Comparison of ENCODE assay signal across 31 cellular contexts in the genomic region with DNA sequence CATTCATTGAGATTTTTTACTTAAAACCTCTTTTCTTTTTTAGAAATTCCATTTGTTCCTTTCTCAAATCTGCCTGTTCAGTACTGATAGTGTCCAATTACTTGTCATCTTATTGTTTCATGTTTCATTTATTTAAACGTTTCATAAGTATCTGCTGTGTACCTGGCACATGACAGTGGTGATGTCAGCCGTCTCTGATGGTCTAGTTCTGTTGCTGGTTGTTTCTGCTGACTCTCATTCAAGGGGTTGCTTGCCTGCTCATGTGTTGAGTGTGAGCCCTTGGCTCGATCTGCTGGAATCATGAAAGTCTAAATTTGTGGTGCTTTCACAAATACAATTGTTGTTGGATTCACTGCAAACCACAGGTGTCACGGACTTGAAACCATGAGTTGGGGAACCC.
"Had no signal": no experiment of that assay in that cellular context is flagged by ENCODE, and none has a peak within 500 bp of the region (broad histone marks: within the 10 kb centered on the region; RNA-seq: fewer than 3 reads in every experiment).

No MANE protein-coding gene starts in this region.

- H2AFZ ChIP-seq: hepatocyte had no signal

- ATAC-seq: activated CD4-positive, alpha-beta T cell treated with anti-CD3 and anti-CD28 coated beads for 36 hours; activated CD8-positive, alpha-beta T cell treated with anti-CD3 and anti-CD28 coated beads, Interleukin-2, amount 10 ng/mL, durations not matched to agents 7 days and 5 days; activated T-cell treated with anti-CD3 and anti-CD28 coated beads, Interleukin-2, amount 50 U/mL, for 72 hours; esophagus mucosa; gastrocnemius medialis; heart left ventricle had no signal

- H3K4me3 Mint-ChIP-seq: activated CD4-positive, alpha-beta memory T cell treated with anti-CD3 and anti-CD28 coated beads for 36 hours; activated CD4-positive, alpha-beta T cell treated with anti-CD3 and anti-CD28 coated beads for 36 hours; activated CD4-positive, alpha-beta T cell treated with anti-CD3 and anti-CD28 coated beads, Interleukin-2, amount 10 ng/mL, durations not matched to agents 24 days and 14 days; activated CD8-positive, alpha-beta T cell treated with anti-CD3 and anti-CD28 coated beads, Interleukin-2, amount 10 ng/mL, durations not matched to agents 7 days and 5 days; activated naive CD8-positive, alpha-beta T cell; activated T-cell treated with anti-CD3 and anti-CD28 coated beads, Interleukin-2, amount 50 U/mL, for 24 hours; activated T-cell treated with anti-CD3 and anti-CD28 coated beads, Interleukin-2, amount 50 U/mL, for 72 hours had no signal

- H3K27ac ChIP-seq: brain microvascular endothelial cell, foreskin keratinocyte, gastrocnemius medialis, heart left ventricle, hepatocyte had no signal

- FAIRE-seq: astrocyte, colon, endometrium, endothelial cell of umbilical vein had no signal

- H3K36me3 Mint-ChIP-seq: activated CD4-positive, alpha-beta memory T cell treated with anti-CD3 and anti-CD28 coated beads for 36 hours had no signal

- H3K79me2 ChIP-seq: hepatocyte had no signal

- H3K27me3 Mint-ChIP-seq: activated CD4-positive, alpha-beta memory T cell treated with anti-CD3 and anti-CD28 coated beads for 36 hours; activated CD4-positive, alpha-beta T cell treated with anti-CD3 and anti-CD28 coated beads for 36 hours; activated naive CD8-positive, alpha-beta T cell had no signal

- H3K36me3 ChIP-seq: brain microvascular endothelial cell, gastrocnemius medialis, heart left ventricle had no signal

- H3K9me3 ChIP-seq: gastrocnemius medialis had no signal

- H3K27ac Mint-ChIP-seq: activated CD4-positive, alpha-beta memory T cell treated with anti-CD3 and anti-CD28 coated beads for 36 hours; activated CD4-positive, alpha-beta T cell treated with anti-CD3 and anti-CD28 coated beads for 36 hours; activated CD4-positive, alpha-beta T cell treated with anti-CD3 and anti-CD28 coated beads, Interleukin-2, amount 10 ng/mL, durations not matched to agents 24 days and 14 days; activated CD8-positive, alpha-beta T cell treated with anti-CD3 and anti-CD28 coated beads, Interleukin-2, amount 10 ng/mL, durations not matched to agents 7 days and 5 days; activated naive CD8-positive, alpha-beta T cell; activated T-cell treated with anti-CD3 and anti-CD28 coated beads, Interleukin-2, amount 50 U/mL, for 24 hours; activated T-cell treated with anti-CD3 and anti-CD28 coated beads, Interleukin-2, amount 50 U/mL, for 72 hours had no signal

- DNase-seq: activated CD4-positive, alpha-beta memory T cell treated with anti-CD3 and anti-CD28 coated beads for 36 hours; activated CD4-positive, alpha-beta T cell treated with anti-CD3 and anti-CD28 coated beads for 36 hours; activated CD4-positive, alpha-beta T cell treated with anti-CD3 and anti-CD28 coated beads, Interleukin-2, amount 10 ng/mL, durations not matched to agents 24 days and 14 days; activated CD4-positive, CD25-positive, alpha-beta regulatory T cell; activated CD4-positive, CD25-positive, alpha-beta regulatory T cell treated with anti-CD3 and anti-CD28 coated beads, Interleukin-2, amount 50 U/mL, for 72 hours; activated CD8-positive, alpha-beta T cell treated with anti-CD3 and anti-CD28 coated beads, Interleukin-2, amount 10 ng/mL, durations not matched to agents 7 days and 5 days; activated effector memory CD4-positive, alpha-beta T cell treated with Interleukin-2 at 50 U/mL for 16 hours; activated gamma-delta T cell treated with Interleukin-2 at 50 U/mL for 16 hours; activated naive CD4-positive, alpha-beta T cell treated with anti-CD3 and anti-CD28 coated beads, Interleukin-2, amount 50 U/mL, for 16 hours; activated naive CD4-positive, alpha-beta T cell treated with Interleukin-2 at 50 U/mL for 16 hours; activated T-cell treated with anti-CD3 and anti-CD28 coated beads for 4 hours; activated T-cell treated with anti-CD3 and anti-CD28 coated beads, Interleukin-2, amount 50 U/mL, for 72 hours; amniotic stem cell; anterior cingulate cortex; brain microvascular endothelial cell; cortex of kidney; dermis blood vessel endothelial cell; effector CD8-positive, alpha-beta T cell; gastrocnemius medialis; glutamatergic neuron; heart left ventricle; T-helper 2 cell had no signal

- H3K4me1 ChIP-seq: gastrocnemius medialis had no signal

- H3K4me3 ChIP-seq: gastrocnemius medialis, heart left ventricle, hepatocyte had no signal

- H3K4me2 ChIP-seq: hepatocyte had no signal

- H3K27me3 ChIP-seq: brain microvascular endothelial cell, foreskin keratinocyte, gastrocnemius medialis, heart left ventricle, hepatocyte had no signal
